Comparison of ENCODE assay signal across 27 cellular contexts in genomic region chr13:67643656-67644055, GRCh38.
A peak's percentile ranks its signal among the peaks of the same experiment; 100 is the strongest.
DNase-seq lines count a peak whose midpoint lies in the region; ATAC-seq and TF ChIP-seq lines count a peak whose summit lies in the region.
"Had no signal": no experiment of that assay in that cellular context is flagged by ENCODE, and none has a peak within 500 bp of the region (broad histone marks: within the 10 kb centered on the region; RNA-seq: fewer than 3 reads in every experiment).

No MANE protein-coding gene starts in this region.

- H3K9me2 ChIP-seq in Loucy (replicated peaks; ENCODE audit: low read depth, low read length) (no peaks in the 10 kb centered on the region), PC-3 (replicated peaks; ENCODE audit: low read length) (no peaks in the 10 kb centered on the region)

- H3F3A ChIP-seq in Loucy (ENCODE audit: low read depth), result no peaks in the 10 kb centered on the region
- H3F3A ChIP-seq in PC-3 (ENCODE audit: low read length, unreplicated experiment), result no peaks in the 10 kb centered on the region

- BruUV-seq in PC-3 (replicated peaks; lab: Mats Ljungman, UMichigan), result no TSS peak

- H3K79me2 ChIP-seq in Loucy (ENCODE audit: insufficient read depth, low read length) (no peaks in the 10 kb centered on the region), PC-3 (ENCODE audit: low read length) (no peaks in the 10 kb centered on the region)

- no peak overlapping the region for H3K27ac ChIP-seq in PC-3 (ENCODE audit: low read length)
- H3K27ac ChIP-seq: A549, BLaER1, foreskin keratinocyte, heart right ventricle had no signal

- H3K9ac ChIP-seq in Loucy (ENCODE audit: low read depth, low read length, poor library complexity, severe bottlenecking) (no peak overlapping the region), PC-3 (ENCODE audit: low read length) (no peak overlapping the region)
- H3K9ac ChIP-seq: BLaER1 had no signal

- H3K36me3 ChIP-seq in BE2C (no peaks in the 10 kb centered on the region), Loucy (ENCODE audit: insufficient read depth, low read length) (no peaks in the 10 kb centered on the region), PC-3 (ENCODE audit: low read depth, low read length) (no peaks in the 10 kb centered on the region)
- H3K36me3 ChIP-seq: BLaER1, heart right ventricle had no signal

- H2AFZ ChIP-seq in Loucy (ENCODE audit: low read length), result no peak overlapping the region
- no peak overlapping the region for H2AFZ ChIP-seq in PC-3 (ENCODE audit: low read length)

- intact Hi-C loops in PC-3 (cut with micrococcal nuclease), result no loop called here

- TF ChIP-seq CTCF in BE2C (IDR thresholded peaks at IDR 0.05; ENCODE audit: low read depth, low read length), result peak; percentile 34
- TF ChIP-seq CTCF in Loucy (conservative IDR thresholded peaks at IDR 0.05; ENCODE audit: low read length), result 0 out of 2 replicates have a peak, but pooled peaks have one; percentile 11
- TF ChIP-seq CTCF in PC-3 (conservative IDR thresholded peaks at IDR 0.05; ENCODE audit: low read depth, low read length), result 0 out of 2 replicates have a peak, but pooled peaks have one; percentile 11

- no peaks in the 10 kb centered on the region for H3K9me3 ChIP-seq in BE2C
- H3K9me3 ChIP-seq in Loucy (ENCODE audit: insufficient read depth, low read depth, low read length), result no peaks in the 10 kb centered on the region
- H3K9me3 ChIP-seq in PC-3 (ENCODE audit: low read length), result no peaks in the 10 kb centered on the region
- H3K9me3 ChIP-seq: A549, BLaER1 had no signal

- no peaks in the 10 kb centered on the region for H3K27me3 ChIP-seq in BE2C
- H3K27me3 ChIP-seq in Loucy (ENCODE audit: insufficient read depth, low read length, poor library complexity, severe bottlenecking), result no peaks in the 10 kb centered on the region
- H3K27me3 ChIP-seq in PC-3 (ENCODE audit: low read length), result no peaks in the 10 kb centered on the region
- H3K27me3 ChIP-seq: BLaER1, foreskin keratinocyte, heart right ventricle had no signal

- H3K4me1 ChIP-seq in BE2C, result no peaks in the 10 kb centered on the region
- H3K4me1 ChIP-seq in Loucy (ENCODE audit: insufficient read depth, low read length, poor library complexity, severe bottlenecking), result no peaks in the 10 kb centered on the region
- H3K4me1 ChIP-seq in PC-3 (ENCODE audit: insufficient read depth, low read length), result no peaks in the 10 kb centered on the region
- H3K4me1 ChIP-seq: A549, foreskin keratinocyte, heart right ventricle had no signal

- no peak overlapping the region for H3K4me2 ChIP-seq in Loucy (ENCODE audit: low read depth, low read length, poor library complexity, severe bottlenecking)
- H3K4me2 ChIP-seq in PC-3 (ENCODE audit: low read length), result no peak overlapping the region
- H3K4me2 ChIP-seq: A549, BLaER1 had no signal

- H4K20me1 ChIP-seq in Loucy (ENCODE audit: insufficient read depth, low read length, poor library complexity, severe bottlenecking) (no peaks in the 10 kb centered on the region), PC-3 (ENCODE audit: low read length) (no peaks in the 10 kb centered on the region)
- H4K20me1 ChIP-seq: BLaER1 had no signal

- H3K4me3 ChIP-seq in BE2C (ENCODE audit: low read depth, low read length) (no peak overlapping the region), Loucy (ENCODE audit: low read length, poor library complexity, severe bottlenecking) (no peak overlapping the region), PC-3 (ENCODE audit: low read length) (no peak overlapping the region)
- H3K4me3 ChIP-seq: A549, BLaER1, heart right ventricle had no signal

- no peak for ATAC-seq in PC-3
- no peak for ATAC-seq in GM21723 (IDR thresholded peaks at IDR 0.05; ENCODE audit: unreplicated experiment)
- ATAC-seq: A549; activated CD8-positive, alpha-beta T cell treated with anti-CD3 and anti-CD28 coated beads for 36 hours; activated naive CD8-positive, alpha-beta T cell treated with anti-CD3 and anti-CD28 coated beads, Interleukin-2, amount 50 U/mL, for 24 hours; foreskin keratinocyte; heart right ventricle; left lobe of liver had no signal

- POLR2A ChIA-PET in PC-3 (lab: Charles Lee; ENCODE audit: unreplicated experiment), result no interaction called here

- DNase-seq in BE2C, result no peak
- no peak for DNase-seq in PC-3
- DNase-seq in iPS DF 4.7 (ENCODE audit: extremely low read depth, low spot score), result peak; percentile 7
- DNase-seq in SHP77 (lab: John Stamatoyannopoulos, UW), result no peak
- DNase-seq in activated CD4-positive, alpha-beta T cell treated with anti-CD3 and anti-CD28 coated beads, Interleukin-2, amount 50 U/mL, for 48 hours, result no peak
- DNase-seq in LoVo (ENCODE audit: low spot score), result no peak
- DNase-seq: activated CD4-positive, CD25-positive, alpha-beta regulatory T cell treated with anti-CD3 and anti-CD28 coated beads, Interleukin-2, amount 50 U/mL, for 72 hours; activated CD8-positive, alpha-beta T cell treated with anti-CD3 and anti-CD28 coated beads for 36 hours; activated effector memory CD4-positive, alpha-beta T cell treated with anti-CD3 and anti-CD28 coated beads, Interleukin-2, amount 50 U/mL, for 16 hours; activated naive CD8-positive, alpha-beta T cell treated with anti-CD3 and anti-CD28 coated beads, Interleukin-2, amount 50 U/mL, for 24 hours; activated T-cell treated with anti-CD3 and anti-CD28 coated beads for 4 hours; Calu3; foreskin keratinocyte; heart right ventricle; naive B cell; NCI-H1417 treated with DMSO at 0.1 percent for 48 hours; NCI-H526 treated with DMSO at 0.1 percent for 48 hours; occipital lobe; Right ventricle myocardium superior; small intestine; stimulated activated CD4-positive, alpha-beta T cell treated with anti-CD3 and anti-CD28 coated beads, Interleukin-1b, Interleukin-23, amount 100 ng/mL, for 48 hours; SW 1271 had no signal

- CTCF ChIA-PET in PC-3 (lab: Charles Lee), result interaction anchor here (0.7 kb wide), 1 partner anchor 95 kb away, joined by 3 read pairs; no protein-coding TSS in a partner anchor
